ENCODE assay signal across 8 cellular contexts in the genomic region with DNA sequence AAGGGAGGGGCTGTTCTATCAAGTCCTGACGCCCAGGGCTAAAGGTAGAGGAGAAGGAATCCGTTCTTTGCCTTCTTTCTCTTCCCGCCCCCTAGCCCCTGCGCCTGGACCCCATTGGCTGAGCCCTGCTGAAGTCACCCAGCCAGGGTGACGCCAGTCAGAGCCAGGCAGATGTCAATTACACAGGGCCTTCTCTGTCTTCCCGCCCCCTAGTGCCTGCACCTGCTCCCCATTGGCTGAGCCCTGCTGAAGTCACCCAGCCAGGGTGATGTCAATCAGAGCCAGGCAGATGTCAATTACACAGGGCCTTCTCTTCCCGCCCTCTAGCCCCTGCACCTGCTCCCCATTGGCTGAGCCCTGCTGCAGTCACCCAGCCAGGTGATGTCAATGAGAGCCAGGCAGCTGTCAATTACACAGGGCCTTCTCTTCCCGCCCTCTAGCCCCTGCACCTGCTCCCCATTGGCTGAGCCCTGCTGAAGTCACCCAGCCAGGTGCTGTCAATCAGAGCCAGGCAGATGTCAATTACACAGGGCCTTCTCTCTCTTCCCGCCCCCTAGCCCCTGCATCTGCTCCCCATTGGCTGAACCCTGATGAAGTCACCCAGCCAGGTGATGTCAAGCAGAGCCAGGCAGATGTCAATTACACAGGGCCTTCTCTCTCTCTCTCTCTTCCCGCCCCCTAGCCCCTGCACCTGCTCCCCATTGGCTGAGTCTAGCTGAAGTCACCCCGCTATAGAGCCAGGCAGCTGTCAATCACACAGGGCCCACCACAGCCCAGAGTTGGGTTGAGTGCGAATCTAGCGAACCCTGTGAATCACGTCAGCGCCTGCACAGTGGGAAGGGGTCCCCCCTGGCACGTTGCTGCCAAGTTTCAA. TPM values are rescaled to one million over a fixed set of nuclear protein-coding genes. Genes with fewer than 3 reads are reported as not detected.
DNase-seq lines count a peak whose midpoint lies in the region; ATAC-seq and TF ChIP-seq lines count a peak whose summit lies in the region.

No MANE protein-coding gene starts in this region.

- no peak for TF ChIP-seq POLR2A in testis (IDR thresholded peaks at IDR 0.05)

- no peaks in the 10 kb centered on the region for H4K20me1 ChIP-seq in DND-41 (ENCODE audit: insufficient read depth, low read length)

- peak overlapping the region; percentile 61 for H3K4me2 ChIP-seq in DND-41 (ENCODE audit: insufficient read depth, low read length)

- TF ChIP-seq CTCF in DND-41 (IDR thresholded peaks at IDR 0.05; ENCODE audit: borderline replicate concordance, extremely low read depth, low read length, poor library complexity, severe bottlenecking) (no peak), testis (IDR thresholded peaks at IDR 0.05) (no peak)

- ATAC-seq in DND-41 (ENCODE audit: insufficient read depth, low read depth) (peak; percentile 94), GM21526 (IDR thresholded peaks at IDR 0.05; ENCODE audit: low FRiP score, unreplicated experiment) (peak; percentile 78), HG02642 (IDR thresholded peaks at IDR 0.05; ENCODE audit: poor library complexity, unreplicated experiment) (no peak)

- peaks cover 18% of the 10 kb centered on the region; the same call in 1 of the 2 replicates for H3K79me2 ChIP-seq in DND-41 (ENCODE audit: insufficient read depth, low read length)

- intact Hi-C loops in testis (cut with DNase I; ENCODE audit: low total_unique reads), result no loop called here

- peak overlapping the region; percentile 53 for H3K9ac ChIP-seq in DND-41 (ENCODE audit: low read depth, low read length)

- H3K4me1 ChIP-seq in DND-41 (ENCODE audit: insufficient read depth, low read length) (peaks cover 25% of the 10 kb centered on the region), testis (peaks cover 10% of the 10 kb centered on the region)

- H3K27ac ChIP-seq in DND-41 (ENCODE audit: low read length), result peak overlapping the region; percentile 75
- H3K27ac ChIP-seq in testis, result no peak overlapping the region

- H2AFZ ChIP-seq in DND-41 (ENCODE audit: low read depth, low read length), result peak overlapping the region; percentile 75

- H3K27me3 ChIP-seq in DND-41 (ENCODE audit: insufficient read depth, low read length, poor library complexity) (no peaks in the 10 kb centered on the region), testis (no peaks in the 10 kb centered on the region)

- peak; percentile 97 for DNase-seq in DND-41
- peak; percentile 87 for DNase-seq in NK-92 treated with Interleukin-12 subunit alpha and Interleukin-12 subunit beta, amount 100 ng/mL, for 24 hours (lab: John Stamatoyannopoulos, UW)
- peak; percentile 57 for DNase-seq in activated gamma-delta T cell treated with Interleukin-2 at 50 U/mL for 16 hours
- DNase-seq in mesenteric fat pad (ENCODE audit: low spot score), result peak; percentile 64
- DNase-seq in testis, result peak; percentile 93
- no peak for DNase-seq in DMS114 treated with DMSO at 0.1 percent for 48 hours (lab: John Stamatoyannopoulos, UW; ENCODE audit: unreplicated experiment)

- peaks cover 7% of the 10 kb centered on the region for H3K36me3 ChIP-seq in DND-41 (ENCODE audit: insufficient read depth, low read length)
- H3K36me3 ChIP-seq in testis (ENCODE audit: low read depth, missing control alignments), result no peaks in the 10 kb centered on the region

- H3K4me3 ChIP-seq in DND-41 (ENCODE audit: low read depth in 1 of 2, low read length in 2 of 2) (peak overlapping the region; percentile 20 to 62; a peak in 3 of 4 replicates), testis (peak overlapping the region; percentile 9 to 15)

- 59 to 67% methylated on average over 12 to 16 of the region's 16 CpGs for WGBS in testis, 2 donors

- H3K9me3 ChIP-seq in DND-41 (ENCODE audit: insufficient read depth, low read length, severe bottlenecking), result no peaks in the 10 kb centered on the region
- H3K9me3 ChIP-seq in testis, result no peaks in the 10 kb centered on the region

RNA-seq across cellular contexts. Expression of a gene that starts 46.4 kb away (rescaled TPM):
- total RNA-seq in mesenteric fat pad (not detected), testis (under 1 TPM; 0.37 to 0.55 TPM)
- not detected for polyA plus RNA-seq in testis (ENCODE audit: insufficient read depth, low read depth, low replicate concordance)
